Comparison of ENCODE assay signal across 21 cellular contexts in the genomic region with DNA sequence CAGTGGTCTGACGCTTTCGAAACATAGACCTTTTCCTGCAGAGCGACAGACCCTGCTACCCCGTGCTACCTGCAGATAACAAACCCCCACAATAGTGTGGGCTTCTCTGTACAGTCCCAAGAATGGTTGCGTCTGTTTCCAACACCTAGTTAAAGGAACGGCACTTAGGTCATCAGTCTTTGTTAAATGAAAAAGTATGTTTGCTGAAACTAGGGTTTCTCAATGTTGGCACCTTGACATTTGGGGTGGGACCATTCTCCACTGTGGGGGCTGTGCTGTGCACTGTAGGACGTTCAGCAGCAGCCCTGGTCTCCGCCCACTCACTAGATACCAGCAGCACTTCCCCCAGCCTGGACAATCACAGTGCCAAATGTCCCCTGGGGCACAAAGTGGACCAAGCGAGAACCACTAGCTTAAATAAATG. TPM values are rescaled to one million over a fixed set of nuclear protein-coding genes. Genes with fewer than 3 reads are reported as not detected.
"Had no signal": no experiment of that assay in that cellular context is flagged by ENCODE, and none has a peak within 500 bp of the region (broad histone marks: within the 10 kb centered on the region; RNA-seq: fewer than 3 reads in every experiment).

No MANE protein-coding gene starts in this region.

- ATAC-seq: activated T-helper 17 cell treated with anti-CD3 and anti-CD28 coated beads, Interleukin-2, amount 50 U/mL, for 72 hours; stimulated activated naive CD8-positive, alpha-beta T cell treated with anti-CD3 and anti-CD28 coated beads, Interleukin-15, amount 100 ng/mL, for 72 hours; T-helper 17 cell had no signal

- H3K4me3 ChIP-seq: SK-N-MC, skin epidermis, tibial nerve had no signal

- H3K9me3 ChIP-seq: tibial nerve had no signal

- DNase-seq: activated B cell treated with CpG ODN at 0.5 μM for 24 hours; activated CD4-positive, alpha-beta T cell treated with anti-CD3 and anti-CD28 coated beads, Interleukin-2, amount 10 ng/mL, durations not matched to agents 7 days and 5 days; activated naive CD4-positive, alpha-beta T cell treated with anti-CD3 and anti-CD28 coated beads, Interleukin-2, amount 50 U/mL, for 16 hours; activated T-cell treated with anti-CD3 and anti-CD28 coated beads for 4 hours; cerebellar nuclear complex; dermis blood vessel endothelial cell; endodermal cell; erythroblast; foreskin fibroblast; stimulated activated CD4-positive, alpha-beta T cell treated with anti-CD3 and anti-CD28 coated beads, Interleukin-4, amount 100 ng/mL, for 4 hours; stimulated activated naive CD8-positive, alpha-beta T cell treated with anti-CD3 and anti-CD28 coated beads, Interleukin-15, amount 100 ng/mL, for 72 hours; T-helper 17 cell had no signal

- H3K27me3 ChIP-seq: tibial nerve had no signal

- H3K27ac ChIP-seq: parathyroid adenoma, SK-N-MC, skin epidermis, tibial nerve had no signal

- H3K79me2 ChIP-seq: parathyroid adenoma had no signal

- H3K36me3 ChIP-seq: tibial nerve had no signal

- H3K4me1 ChIP-seq: parathyroid adenoma, tibial nerve had no signal

- H3K9ac ChIP-seq: parathyroid adenoma had no signal

RNA-seq across cellular contexts. Expression of gene TECTB, which starts 13.7 kb away (rescaled TPM):
- total RNA-seq: activated B cell treated with CpG ODN at 0.5 μM for 24 hours; activated CD4-positive, alpha-beta T cell treated with anti-CD3 and anti-CD28 coated beads, Interleukin-2, amount 10 ng/mL, durations not matched to agents 7 days and 5 days; activated CD8-positive, alpha-beta memory T cell treated with anti-CD3 and anti-CD28 coated beads for 36 hours; activated T-helper 17 cell treated with anti-CD3 and anti-CD28 coated beads, Interleukin-2, amount 50 U/mL, for 72 hours; dermis blood vessel endothelial cell; endodermal cell; mesenteric fat pad; renal cortical epithelial cell; T-helper 17 cell; tibial nerve had no signal
- polyA plus RNA-seq: neural cell had no signal
